Comparison of ENCODE assay signal across 8 cellular contexts in the genomic region with DNA sequence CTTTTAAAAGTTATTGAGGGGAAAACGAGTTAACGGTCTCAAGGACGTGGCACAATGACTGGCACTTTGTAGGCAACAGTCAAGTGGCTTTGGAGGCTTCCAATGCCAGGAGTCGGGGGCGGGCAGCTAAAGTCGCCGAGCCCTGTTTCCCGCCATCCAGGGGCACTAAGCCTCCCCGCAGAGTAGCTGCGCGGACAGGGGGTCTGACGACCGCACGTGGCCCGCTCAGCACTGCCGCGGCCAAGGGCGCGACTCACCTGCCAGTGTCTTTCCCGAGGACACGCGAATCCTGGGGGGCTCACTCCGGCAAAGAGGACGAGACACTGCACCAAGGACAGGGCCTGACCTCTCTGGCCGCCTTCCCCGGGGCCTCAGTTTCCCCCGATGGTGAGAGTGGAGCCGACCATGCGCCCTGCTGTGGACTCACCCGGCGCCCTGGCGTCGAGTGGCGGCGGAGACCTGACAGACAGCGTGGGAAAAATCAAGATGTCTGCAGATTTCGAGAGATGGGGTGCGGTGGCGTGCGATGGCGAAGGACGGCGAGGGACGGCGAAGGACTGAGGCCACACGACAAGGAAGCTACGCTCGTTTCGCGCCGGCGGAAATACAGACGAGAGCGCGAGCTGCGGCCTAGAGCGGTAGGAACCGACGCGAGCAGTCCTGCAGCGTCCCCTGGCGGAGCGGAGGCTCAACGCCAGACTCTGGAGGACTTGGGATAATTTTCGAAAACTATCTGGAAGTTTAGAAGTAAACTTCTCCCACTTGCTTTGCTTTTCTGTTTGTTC. TPM values are rescaled to one million over a fixed set of nuclear protein-coding genes. Genes with fewer than 3 reads are reported as not detected.
DNase-seq lines count a peak whose midpoint lies in the region; ATAC-seq and TF ChIP-seq lines count a peak whose summit lies in the region.

A gene (minus strand): TSS at position 559 of the 785 bp plus-strand sequence.

- peak; percentile 86 for ATAC-seq in SK-N-SH treated with all-trans-retinoic acid at 6 μM for 48 hours
- peak; percentile 84 for ATAC-seq in omental fat pad (ENCODE audit: low FRiP score)

- 0 out of 2 replicates have a peak, but pooled peaks cover 2% of the 10 kb centered on the region for H3K27me3 ChIP-seq in HAP-1 (ENCODE audit: low read depth)
- H3K27me3 ChIP-seq in testis: no peaks in the 10 kb centered on the region

- DNase-seq in Daoy (ENCODE audit: low read depth): peak; percentile 93
- DNase-seq in HAP-1 (ENCODE audit: low spot score in 2 of 2): peak; percentile 69 to 91
- DNase-seq in NB4 (ENCODE audit: low read depth): peak; percentile 97
- DNase-seq in glomerular visceral epithelial cell (ENCODE audit: extremely low spot score): peak; percentile 95
- DNase-seq in omental fat pad (ENCODE audit: low spot score): peak; percentile 87
- peak; percentile 95 for DNase-seq in testis

- in situ Hi-C loops in HAP-1 (cut with MboI; ENCODE audit: low sequenced_read_pairs): no loop called here

- H3K4me1 Mint-ChIP-seq in activated naive CD4-positive, alpha-beta T cell treated with anti-CD3 and anti-CD28 coated beads, Interleukin-2, amount 50 U/mL, for 24 hours: peaks cover 20% of the 10 kb centered on the region

- TF ChIP-seq CTCF in NB4 (IDR thresholded peaks at IDR 0.05; ENCODE audit: low read depth, low read length) (peak; percentile 99), omental fat pad (IDR thresholded peaks at IDR 0.05) (peak in 2 of 3 donors; percentile 99), testis (IDR thresholded peaks at IDR 0.05) (peak; percentile 98 to 99 (median 99))

- peaks cover 1% of the 10 kb centered on the region for H3K27me3 Mint-ChIP-seq in activated naive CD4-positive, alpha-beta T cell treated with anti-CD3 and anti-CD28 coated beads, Interleukin-2, amount 50 U/mL, for 24 hours

- H3K9me3 ChIP-seq in HAP-1 (no peaks in the 10 kb centered on the region), testis (no peaks in the 10 kb centered on the region)

- TF ChIP-seq POLR2A in NB4 (IDR thresholded peaks at IDR 0.05; ENCODE audit: extremely low read depth, insufficient read length) (peak; percentile 99), testis (IDR thresholded peaks at IDR 0.05) (no peak)

- peaks cover 29% of the 10 kb centered on the region for H3K36me3 Mint-ChIP-seq in activated naive CD4-positive, alpha-beta T cell treated with anti-CD3 and anti-CD28 coated beads, Interleukin-2, amount 50 U/mL, for 24 hours

- H3K4me1 ChIP-seq in HAP-1 (peaks cover 9% of the 10 kb centered on the region), testis (peaks cover 14% of the 10 kb centered on the region)

- intact Hi-C loops in testis (cut with DNase I; ENCODE audit: low total_unique reads): no loop called here

- 0% methylated on average over 37 to 64 of the region's 65 CpGs for WGBS in testis, 2 donors

- H3K27ac Mint-ChIP-seq in activated naive CD4-positive, alpha-beta T cell treated with anti-CD3 and anti-CD28 coated beads, Interleukin-2, amount 50 U/mL, for 24 hours: peak within 1 kb of the TSS; percentile 97

- H3K27ac ChIP-seq in testis: peak within 1 kb of the TSS; percentile 67 to 71

- no peaks in the 10 kb centered on the region for H3K9me3 Mint-ChIP-seq in activated naive CD4-positive, alpha-beta T cell treated with anti-CD3 and anti-CD28 coated beads, Interleukin-2, amount 50 U/mL, for 24 hours

- H3K4me3 ChIP-seq in HAP-1 (peak within 1 kb of the TSS; percentile 96), NB4 (ENCODE audit: low read depth, low read length) (peak within 1 kb of the TSS; percentile 85), testis (peak within 1 kb of the TSS; percentile 70 to 78)

- peaks cover 51% of the 10 kb centered on the region for H3K36me3 ChIP-seq in HAP-1 (replicated peaks)
- no peaks in the 10 kb centered on the region for H3K36me3 ChIP-seq in testis (ENCODE audit: low read depth, missing control alignments)

- peak within 1 kb of the TSS; percentile 95 for H3K4me3 Mint-ChIP-seq in activated naive CD4-positive, alpha-beta T cell treated with anti-CD3 and anti-CD28 coated beads, Interleukin-2, amount 50 U/mL, for 24 hours

TF ChIP-seq in SK-N-SH treated with all-trans-retinoic acid at 6 μM for 48 hours, 23 proteins besides CTCF, POLR2A, EP300 and RAD21:
- TF ChIP-seq CSDC2 (CRISPR knock-in tag; IDR thresholded peaks at IDR 0.05) (0 out of 2 replicates have a peak, but pooled peaks have one; percentile 74), OSR1 (CRISPR knock-in tag; IDR thresholded peaks at IDR 0.05) (no peak), RARB (CRISPR knock-in tag; IDR thresholded peaks at IDR 0.05) (no peak), ZFP3 (CRISPR knock-in tag; IDR thresholded peaks at IDR 0.05) (peak; percentile 68; the same call in 1 of the 2 replicates), GLIS3 (CRISPR knock-in tag; IDR thresholded peaks at IDR 0.05) (0 out of 2 replicates have a peak, but pooled peaks have one; percentile 64), ARNTL (CRISPR knock-in tag; IDR thresholded peaks at IDR 0.05; ENCODE audit: borderline replicate concordance, low read depth) (no peak), ZC3H10 (CRISPR knock-in tag; IDR thresholded peaks at IDR 0.05) (no peak), TOX (CRISPR knock-in tag; IDR thresholded peaks at IDR 0.05; ENCODE audit: borderline replicate concordance) (no peak), SNAI2 (CRISPR knock-in tag; IDR thresholded peaks at IDR 0.05) (no peak), BACH2 (CRISPR knock-in tag; IDR thresholded peaks at IDR 0.05; ENCODE audit: borderline replicate concordance) (no peak)
- TF ChIP-seq, protein P1, sequence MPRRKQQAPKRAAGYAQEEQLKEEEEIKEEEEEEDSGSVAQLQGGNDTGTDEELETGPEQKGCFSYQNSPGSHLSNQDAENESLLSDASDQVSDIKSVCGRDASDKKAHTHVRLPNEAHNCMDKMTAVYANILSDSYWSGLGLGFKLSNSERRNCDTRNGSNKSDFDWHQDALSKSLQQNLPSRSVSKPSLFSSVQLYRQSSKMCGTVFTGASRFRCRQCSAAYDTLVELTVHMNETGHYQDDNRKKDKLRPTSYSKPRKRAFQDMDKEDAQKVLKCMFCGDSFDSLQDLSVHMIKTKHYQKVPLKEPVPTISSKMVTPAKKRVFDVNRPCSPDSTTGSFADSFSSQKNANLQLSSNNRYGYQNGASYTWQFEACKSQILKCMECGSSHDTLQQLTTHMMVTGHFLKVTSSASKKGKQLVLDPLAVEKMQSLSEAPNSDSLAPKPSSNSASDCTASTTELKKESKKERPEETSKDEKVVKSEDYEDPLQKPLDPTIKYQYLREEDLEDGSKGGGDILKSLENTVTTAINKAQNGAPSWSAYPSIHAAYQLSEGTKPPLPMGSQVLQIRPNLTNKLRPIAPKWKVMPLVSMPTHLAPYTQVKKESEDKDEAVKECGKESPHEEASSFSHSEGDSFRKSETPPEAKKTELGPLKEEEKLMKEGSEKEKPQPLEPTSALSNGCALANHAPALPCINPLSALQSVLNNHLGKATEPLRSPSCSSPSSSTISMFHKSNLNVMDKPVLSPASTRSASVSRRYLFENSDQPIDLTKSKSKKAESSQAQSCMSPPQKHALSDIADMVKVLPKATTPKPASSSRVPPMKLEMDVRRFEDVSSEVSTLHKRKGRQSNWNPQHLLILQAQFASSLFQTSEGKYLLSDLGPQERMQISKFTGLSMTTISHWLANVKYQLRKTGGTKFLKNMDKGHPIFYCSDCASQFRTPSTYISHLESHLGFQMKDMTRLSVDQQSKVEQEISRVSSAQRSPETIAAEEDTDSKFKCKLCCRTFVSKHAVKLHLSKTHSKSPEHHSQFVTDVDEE (CRISPR knock-in tag; IDR thresholded peaks at IDR 0.05): peak; percentile 68; the same call in 1 of the 2 replicates
- TF ChIP-seq, protein P2, sequence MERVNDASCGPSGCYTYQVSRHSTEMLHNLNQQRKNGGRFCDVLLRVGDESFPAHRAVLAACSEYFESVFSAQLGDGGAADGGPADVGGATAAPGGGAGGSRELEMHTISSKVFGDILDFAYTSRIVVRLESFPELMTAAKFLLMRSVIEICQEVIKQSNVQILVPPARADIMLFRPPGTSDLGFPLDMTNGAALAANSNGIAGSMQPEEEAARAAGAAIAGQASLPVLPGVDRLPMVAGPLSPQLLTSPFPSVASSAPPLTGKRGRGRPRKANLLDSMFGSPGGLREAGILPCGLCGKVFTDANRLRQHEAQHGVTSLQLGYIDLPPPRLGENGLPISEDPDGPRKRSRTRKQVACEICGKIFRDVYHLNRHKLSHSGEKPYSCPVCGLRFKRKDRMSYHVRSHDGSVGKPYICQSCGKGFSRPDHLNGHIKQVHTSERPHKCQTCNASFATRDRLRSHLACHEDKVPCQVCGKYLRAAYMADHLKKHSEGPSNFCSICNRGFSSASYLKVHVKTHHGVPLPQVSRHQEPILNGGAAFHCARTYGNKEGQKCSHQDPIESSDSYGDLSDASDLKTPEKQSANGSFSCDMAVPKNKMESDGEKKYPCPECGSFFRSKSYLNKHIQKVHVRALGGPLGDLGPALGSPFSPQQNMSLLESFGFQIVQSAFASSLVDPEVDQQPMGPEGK (CRISPR knock-in tag; IDR thresholded peaks at IDR 0.05; ENCODE audit: borderline replicate concordance): no peak

RNA-seq across cellular contexts. Expression of the gene that starts here (rescaled TPM):
- total RNA-seq in Daoy (2014; rRNA removed; shearing (Covaris generic)): 18.9 and 24.2 TPM in 2 replicates
- total RNA-seq in omental fat pad (10 to 100 TPM; 19.5 to 66.1 (median 33.4) TPM), testis (10 to 100 TPM; 16.3 to 26.9 TPM)
- 17.8 TPM for polyA plus RNA-seq in testis (ENCODE audit: insufficient read depth, low read depth, low replicate concordance)

Comparison
In these comparisons a context has a peak if more than half of its experiments do, and no peak if none do; other contexts are left out.
1. Peak in every context shown above with its lines: DNase-seq, ATAC-seq, H3K4me3 ChIP-seq and H3K27ac ChIP-seq.